12 cellular contexts compared by ENCODE assay signal in the genomic region with DNA sequence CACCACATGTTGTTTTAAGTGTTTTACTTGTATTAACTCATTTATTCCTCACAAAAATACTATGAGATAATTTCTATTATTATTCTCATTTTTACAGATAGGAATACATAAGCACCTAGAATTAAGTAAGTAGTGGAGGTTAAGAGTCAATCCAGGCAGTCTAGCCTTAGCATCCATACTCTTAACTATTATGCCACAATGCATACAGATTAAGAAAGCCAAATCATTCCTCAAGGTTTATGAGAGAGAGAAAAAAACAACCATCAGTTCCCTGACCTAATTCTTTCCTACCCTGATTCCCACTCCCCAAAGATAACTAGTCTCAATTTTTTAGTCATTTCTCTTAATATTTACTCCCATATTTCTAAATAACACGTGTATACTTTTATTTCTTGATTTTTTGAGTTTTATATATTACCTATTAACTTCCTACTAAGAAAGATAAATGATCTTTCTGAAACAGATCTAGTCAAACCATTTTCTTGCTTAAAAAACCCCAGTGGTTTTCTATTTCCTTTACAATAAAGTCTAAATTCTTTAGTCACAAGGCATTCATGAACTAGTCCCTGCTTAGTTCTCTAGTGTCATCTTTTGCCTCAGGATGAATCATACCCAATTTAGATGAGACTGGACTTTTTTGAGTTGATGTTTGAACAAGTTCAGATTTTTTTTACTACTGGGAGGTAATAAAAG. TPM values are rescaled to one million over a fixed set of nuclear protein-coding genes. Genes with fewer than 3 reads are reported as not detected.
DNase-seq lines count a peak whose midpoint lies in the region; ATAC-seq, FAIRE-seq and TF ChIP-seq lines count a peak whose summit lies in the region.
"Had no signal": no experiment of that assay in that cellular context is flagged by ENCODE, and none has a peak within 500 bp of the region (broad histone marks: within the 10 kb centered on the region; RNA-seq: fewer than 3 reads in every experiment).

No MANE protein-coding gene starts in this region.

- H3K4me3 Mint-ChIP-seq in activated T-helper 17 cell treated with anti-CD3 and anti-CD28 coated beads, Interleukin-2, amount 50 U/mL, for 72 hours = peak overlapping the region; percentile 63
- H3K4me3 Mint-ChIP-seq: mesothelial cell of epicardium had no signal

- no peak overlapping the region for H2BK120ac ChIP-seq in mesenchymal stem cell (ENCODE audit: low read depth, low read length)

- FAIRE-seq in GM12892 (lab: Jason Lieb, UNC) (no peak), GM12891 (lab: Jason Lieb, UNC) (no peak)

- no peak for TF ChIP-seq POLR2A in GM12892 (IDR thresholded peaks at IDR 0.05; ENCODE audit: low read depth, low read length)
- TF ChIP-seq POLR2A in GM12891 (IDR thresholded peaks at IDR 0.05; ENCODE audit: low read depth, low read length) = no peak

- no peak overlapping the region for H2BK12ac ChIP-seq in mesenchymal stem cell (ENCODE audit: low read length in 2 of 2)

- H3K9me3 ChIP-seq in mesenchymal stem cell (ENCODE audit: control insufficient read depth, low read length) = peaks cover 6% of the 10 kb centered on the region

- no peaks in the 10 kb centered on the region for H3K9me3 Mint-ChIP-seq in activated T-helper 17 cell treated with anti-CD3 and anti-CD28 coated beads, Interleukin-2, amount 50 U/mL, for 72 hours
- H3K9me3 Mint-ChIP-seq: mesothelial cell of epicardium had no signal

- H3K23ac ChIP-seq in mesenchymal stem cell (ENCODE audit: low read length in 2 of 2) = no peak overlapping the region

- H3K9ac ChIP-seq in mesenchymal stem cell (ENCODE audit: low read length) = peak overlapping the region; percentile 69

- H2BK15ac ChIP-seq in mesenchymal stem cell (ENCODE audit: low read depth, poor library complexity, severe bottlenecking) = no peak overlapping the region

- no peak overlapping the region for H3K18ac ChIP-seq in mesenchymal stem cell (ENCODE audit: low read depth in 1 of 2, low read length in 2 of 2)

- H2AK5ac ChIP-seq in mesenchymal stem cell (ENCODE audit: low read length, severe bottlenecking) = no peak overlapping the region

- no peak for DNase-seq in activated CD4-positive, CD25-positive, alpha-beta regulatory T cell treated with anti-CD3 and anti-CD28 coated beads, Interleukin-2, amount 50 U/mL, for 72 hours
- DNase-seq in mesenchymal stem cell (no peak), GM12892 (ENCODE audit: insufficient read length) (no peak), GM12891 (ENCODE audit: insufficient read length, low spot score) (no peak)
- DNase-seq in central memory CD4-positive, alpha-beta T cell = no peak
- DNase-seq: NCI-H524 had no signal

- H3K4me1 ChIP-seq in mesenchymal stem cell (ENCODE audit: control insufficient read depth, insufficient read depth, low read depth, low read length) = peaks cover 2% of the 10 kb centered on the region

- no peak overlapping the region for H3K4ac ChIP-seq in mesenchymal stem cell (ENCODE audit: low read depth in 1 of 2, low read length in 2 of 2)

- peaks cover 10 to 19% of the 10 kb centered on the region in 2 experiments for H3K36me3 ChIP-seq in mesenchymal stem cell (ENCODE audit: control insufficient read depth in 1 of 2, insufficient read depth in 2 of 2, low read depth in 1 of 2, low read length in 2 of 2)

- no peak overlapping the region for H4K91ac ChIP-seq in mesenchymal stem cell (ENCODE audit: low read length)

- no peaks in the 10 kb centered on the region for H3K27me3 ChIP-seq in mesenchymal stem cell (ENCODE audit: control insufficient read depth in 1 of 2, insufficient read depth in 1 of 2, low read length in 2 of 2)

- no peak overlapping the region for H3K4me3 ChIP-seq in mesenchymal stem cell (ENCODE audit: insufficient read depth in 1 of 2, low read depth in 1 of 2, low read length in 2 of 2)
- H3K4me3 ChIP-seq: SK-N-MC had no signal

- H3K4me1 Mint-ChIP-seq in activated T-helper 17 cell treated with anti-CD3 and anti-CD28 coated beads, Interleukin-2, amount 50 U/mL, for 72 hours = peaks cover 26% of the 10 kb centered on the region

- H2AFZ ChIP-seq in mesenchymal stem cell (ENCODE audit: low read depth, low read length) = no peak overlapping the region

- peaks cover 15% of the 10 kb centered on the region for H3K79me1 ChIP-seq in mesenchymal stem cell (replicated peaks; ENCODE audit: low read length, poor library complexity, severe bottlenecking)

- H3K4me2 ChIP-seq in mesenchymal stem cell (ENCODE audit: low read length, poor library complexity, severe bottlenecking) = no peak overlapping the region

- H3K27me3 Mint-ChIP-seq in activated T-helper 17 cell treated with anti-CD3 and anti-CD28 coated beads, Interleukin-2, amount 50 U/mL, for 72 hours = no peaks in the 10 kb centered on the region

- H2BK5ac ChIP-seq in mesenchymal stem cell (ENCODE audit: low read depth, low read length, poor library complexity, severe bottlenecking) = no peak overlapping the region

- H4K8ac ChIP-seq in mesenchymal stem cell (ENCODE audit: low read length) = no peak overlapping the region

- no peak overlapping the region for H3K27ac ChIP-seq in mesenchymal stem cell (ENCODE audit: low read length, poor library complexity, severe bottlenecking)
- H3K27ac ChIP-seq: 22Rv1, SK-N-MC had no signal

- no CpG with 5 or more reads among the region's 1 CpG for WGBS in mesenchymal stem cell

- H3K14ac ChIP-seq in mesenchymal stem cell (ENCODE audit: low read length in 2 of 2) = no peak overlapping the region

- ATAC-seq in activated CD4-positive, CD25-positive, alpha-beta regulatory T cell treated with anti-CD3 and anti-CD28 coated beads, Interleukin-2, amount 50 U/mL, for 24 hours = peak; percentile 88 to 96
- peak; percentile 38 for ATAC-seq in HG02798 (IDR thresholded peaks at IDR 0.05; ENCODE audit: poor library complexity, unreplicated experiment)
- peak; percentile 93 for ATAC-seq in activated T-helper 17 cell treated with anti-CD3 and anti-CD28 coated beads, Interleukin-2, amount 50 U/mL, for 72 hours (replicated peaks)

- peak overlapping the region; percentile 89 for H3K27ac Mint-ChIP-seq in activated T-helper 17 cell treated with anti-CD3 and anti-CD28 coated beads, Interleukin-2, amount 50 U/mL, for 72 hours
- H3K27ac Mint-ChIP-seq: mesothelial cell of epicardium had no signal

- H3K36me3 Mint-ChIP-seq in activated T-helper 17 cell treated with anti-CD3 and anti-CD28 coated beads, Interleukin-2, amount 50 U/mL, for 72 hours (ENCODE audit: low read depth) = peaks cover 79% of the 10 kb centered on the region

TF ChIP-seq in GM12891, 5 proteins besides CTCF, POLR2A, EP300 and RAD21:
- TF ChIP-seq SPI1 (IDR thresholded peaks at IDR 0.05; ENCODE audit: low read depth, low read length) (no peak), TAF1 (IDR thresholded peaks at IDR 0.05; ENCODE audit: low read depth, low read length) (no peak), PAX5 (IDR thresholded peaks at IDR 0.05; ENCODE audit: insufficient read depth, low read length, severe bottlenecking) (no peak), POLR2AphosphoS5 (IDR thresholded peaks at IDR 0.05; ENCODE audit: low read depth, low read length) (no peak), POU2F2 (IDR thresholded peaks at IDR 0.05; ENCODE audit: low read depth, low read length) (no peak)

RNA-seq across cellular contexts. Expression of a gene that starts 16.0 kb away (rescaled TPM):
- 100 to 1,000 TPM in 1 of 2 donors, 10 to 100 TPM in 1; 95.9 to 103 TPM for total RNA-seq in activated T-helper 17 cell treated with anti-CD3 and anti-CD28 coated beads, Interleukin-2, amount 50 U/mL, for 72 hours
- 29.8 TPM for polyA plus RNA-seq in mesenchymal stem cell (2013, experiment 1 of 2)
- polyA plus RNA-seq in mesenchymal stem cell (2013, experiment 2 of 2) = 28.6 TPM
- polyA plus RNA-seq in GM12892 (2012; ENCODE audit: missing spikeins) = 34.0 TPM
- polyA plus RNA-seq in GM12891 (2012; ENCODE audit: low read depth, missing spikeins) = 24.5 TPM

Comparison
In these comparisons a context has a peak if more than half of its experiments do, and no peak if none do; other contexts are left out.
1. ATAC-seq: peak in every context shown above with its lines; median percentile 93 in activated T-helper 17 cell treated with anti-CD3 and anti-CD28 coated beads, Interleukin-2, amount 50 U/mL, for 72 hours; 92 in activated CD4-positive, CD25-positive, alpha-beta regulatory T cell treated with anti-CD3 and anti-CD28 coated beads, Interleukin-2, amount 50 U/mL, for 24 hours; 38 in HG02798.